In the genomic region with DNA sequence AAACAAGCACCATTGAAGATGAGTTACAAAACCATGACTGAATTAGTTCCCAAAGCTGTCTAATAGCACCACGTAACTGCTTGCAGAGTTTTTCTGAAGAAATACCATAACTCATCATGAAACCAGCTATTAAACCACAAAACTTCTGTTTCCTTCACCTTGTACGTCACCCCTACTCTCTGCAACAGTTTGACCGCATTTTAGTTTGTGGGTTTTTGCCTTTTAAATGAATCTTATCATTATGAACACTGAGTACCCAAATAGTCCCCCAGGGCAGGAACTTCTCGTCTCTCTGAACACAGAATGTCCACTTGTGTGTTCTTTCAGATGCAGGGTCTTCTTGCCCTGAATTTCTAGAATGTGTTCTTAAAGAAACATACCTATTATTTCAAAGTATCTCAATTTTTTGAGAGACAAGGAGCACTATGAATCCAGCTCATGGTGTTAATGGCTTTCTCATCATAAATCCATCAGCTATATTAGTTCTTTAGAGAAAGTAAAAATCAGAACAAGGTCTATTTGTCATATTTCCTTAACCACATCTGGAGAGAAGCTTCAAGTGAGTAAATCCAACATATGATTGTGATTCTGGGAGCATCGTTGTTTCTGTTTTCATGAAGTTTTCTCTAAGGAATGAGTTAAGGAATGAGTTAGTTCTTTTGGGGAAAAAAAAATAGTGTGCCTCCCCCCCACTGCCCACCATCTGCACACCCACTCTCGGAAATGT, we compare ENCODE assay signal across 8 cellular contexts.
A peak's percentile ranks its signal among the peaks of the same experiment; 100 is the strongest.
DNase-seq lines count a peak whose midpoint lies in the region; ATAC-seq and TF ChIP-seq lines count a peak whose summit lies in the region.

No MANE protein-coding gene starts in this region.

- CTCF ChIA-PET in BJ (lab: Yijun Ruan, JAX), result interaction anchor here (0.6 to 1.8 kb wide), 5 partner anchors 11 to 276 kb away, joined by 3 to 5 read pairs (median 4); no protein-coding TSS in a partner anchor
- CTCF ChIA-PET in activated CD4-positive, alpha-beta T cell treated with anti-CD3 and anti-CD28 coated beads, Interleukin-2, amount 10 ng/mL, durations not matched to agents 7 days and 5 days (lab: Charles Lee), result interaction anchor here (0.7 to 5.9 kb wide), 15 partner anchors 9 to 275 kb away, joined by 3 to 39 read pairs (median 5); no protein-coding TSS in a partner anchor

- H3K4me1 Mint-ChIP-seq in activated CD4-positive, alpha-beta T cell treated with anti-CD3 and anti-CD28 coated beads, Interleukin-2, amount 10 ng/mL, durations not matched to agents 7 days and 5 days, result peaks cover 88% of the 10 kb centered on the region
- peaks cover 27 to 36% (median 33%) of the 10 kb centered on the region in 3 donors for H3K4me1 Mint-ChIP-seq in naive B cell

- DNase-seq in BJ (ENCODE audit: low read depth), result peak; percentile 97
- peak; percentile 76 for DNase-seq in activated CD4-positive, alpha-beta T cell treated with anti-CD3 and anti-CD28 coated beads, Interleukin-2, amount 10 ng/mL, durations not matched to agents 7 days and 5 days
- DNase-seq in naive B cell, result peak; percentile 68
- no peak for DNase-seq in NCI-H1048 (lab: John Stamatoyannopoulos, UW)
- DNase-seq in NCI-H2196 treated with DMSO at 0.1 percent for 48 hours (lab: John Stamatoyannopoulos, UW; ENCODE audit: unreplicated experiment), result no peak
- DNase-seq in DMS53 (lab: John Stamatoyannopoulos, UW), result no peak

- H3K36me3 ChIP-seq in BJ (ENCODE audit: control insufficient read depth, insufficient read depth, low read length), result no peaks in the 10 kb centered on the region

- peak overlapping the region; percentile 86 for H3K27ac Mint-ChIP-seq in activated CD4-positive, alpha-beta T cell treated with anti-CD3 and anti-CD28 coated beads, Interleukin-2, amount 10 ng/mL, durations not matched to agents 7 days and 5 days
- H3K27ac Mint-ChIP-seq in naive B cell, result peak overlapping the region; percentile 4 to 91 (median 60)

- H3K27me3 ChIP-seq in BJ (ENCODE audit: control insufficient read depth, insufficient read depth, low read length), result no peaks in the 10 kb centered on the region

- no peak for TF ChIP-seq CTCF in BJ (IDR thresholded peaks at IDR 0.05; ENCODE audit: insufficient read depth, low read depth, low read length)

- ATAC-seq in GM19043 (IDR thresholded peaks at IDR 0.05; ENCODE audit: low read depth, unreplicated experiment) (peak; percentile 68), HG03159 (IDR thresholded peaks at IDR 0.05; ENCODE audit: unreplicated experiment) (peak; percentile 80), naive B cell (ENCODE audit: low read depth in 2 of 2) (peak; percentile 90 to 95)

- H3K4me3 Mint-ChIP-seq in activated CD4-positive, alpha-beta T cell treated with anti-CD3 and anti-CD28 coated beads, Interleukin-2, amount 10 ng/mL, durations not matched to agents 7 days and 5 days, result peak overlapping the region; percentile 16
- peak overlapping the region in 4 of 8 donors; percentile 18 to 68 (median 49) for H3K4me3 Mint-ChIP-seq in naive B cell

- no peak overlapping the region for H3K4me3 ChIP-seq in BJ (ENCODE audit: low read depth, low read length)

- H3K9me3 Mint-ChIP-seq in activated CD4-positive, alpha-beta T cell treated with anti-CD3 and anti-CD28 coated beads, Interleukin-2, amount 10 ng/mL, durations not matched to agents 7 days and 5 days, result peaks cover 43% of the 10 kb centered on the region
- H3K9me3 Mint-ChIP-seq in naive B cell, result peaks cover 0 to 2% (median 0%) of the 10 kb centered on the region in 7 donors

- peaks cover 82% of the 10 kb centered on the region for H3K36me3 Mint-ChIP-seq in activated CD4-positive, alpha-beta T cell treated with anti-CD3 and anti-CD28 coated beads, Interleukin-2, amount 10 ng/mL, durations not matched to agents 7 days and 5 days (ENCODE audit: low read depth)
- H3K36me3 Mint-ChIP-seq in naive B cell, result no peaks in the 10 kb centered on the region

- POLR2A ChIA-PET in BJ (lab: Charles Lee), result interaction anchor here (0.5 to 0.7 kb wide), 3 partner anchors 13 to 104 kb away, joined by 3 to 4 read pairs (median 3); no protein-coding TSS in a partner anchor
- POLR2A ChIA-PET in activated CD4-positive, alpha-beta T cell treated with anti-CD3 and anti-CD28 coated beads, Interleukin-2, amount 10 ng/mL, durations not matched to agents 7 days and 5 days (lab: Charles Lee), result interaction anchor here (0.6 to 1.8 kb wide), 5 partner anchors 12 to 273 kb away, joined by 3 to 6 read pairs (median 3); no protein-coding TSS in a partner anchor

- H3K27me3 Mint-ChIP-seq in activated CD4-positive, alpha-beta T cell treated with anti-CD3 and anti-CD28 coated beads, Interleukin-2, amount 10 ng/mL, durations not matched to agents 7 days and 5 days, result no peaks in the 10 kb centered on the region
- H3K27me3 Mint-ChIP-seq in naive B cell, result no peaks in the 10 kb centered on the region

Comparison
In these comparisons a context has a peak if more than half of its experiments do, and no peak if none do; other contexts are left out.
1. DNase-seq: peak in BJ (single experiment), activated CD4-positive, alpha-beta T cell treated with anti-CD3 and anti-CD28 coated beads, Interleukin-2, amount 10 ng/mL, durations not matched to agents 7 days and 5 days (single experiment) and naive B cell (single experiment); none in NCI-H1048 (single experiment), NCI-H2196 treated with DMSO at 0.1 percent for 48 hours (single experiment) and DMS53 (single experiment).
2. Peak in every context shown above with its lines, with median percentiles within 50 percentile points of each other: ATAC-seq.